Comparison of ENCODE assay signal across 26 cellular contexts in the genomic region with DNA sequence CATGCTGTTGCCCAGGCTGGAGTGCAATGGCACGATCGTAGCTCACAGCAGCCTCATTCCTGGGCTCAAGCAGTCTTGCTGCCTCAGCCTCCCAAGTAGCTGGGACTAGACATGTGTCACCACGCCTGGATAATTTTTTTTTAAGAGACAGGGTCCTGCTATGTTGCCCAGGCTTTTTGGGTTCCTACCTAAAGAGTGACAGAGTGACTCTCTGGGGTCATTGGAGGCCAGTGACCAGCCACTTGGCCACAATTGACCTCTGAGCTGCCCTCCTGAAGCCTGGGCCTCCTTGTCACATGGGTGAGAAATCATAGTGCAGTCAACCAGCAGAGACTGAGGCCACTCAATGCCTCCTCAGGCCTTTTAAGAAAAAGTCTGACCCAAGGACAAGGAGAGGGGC. TPM values are rescaled to one million over a fixed set of nuclear protein-coding genes. Genes with fewer than 3 reads are reported as not detected.
"Had no signal": no experiment of that assay in that cellular context is flagged by ENCODE, and none has a peak within 500 bp of the region (broad histone marks: within the 10 kb centered on the region; RNA-seq: fewer than 3 reads in every experiment).

No MANE protein-coding gene starts in this region.

- FAIRE-seq: astrocyte, TTC549 had no signal

- H3K9ac ChIP-seq: KMS-11 had no signal

- H3K27ac ChIP-seq: cardiac muscle cell, KMS-11, PC-9 had no signal

- H2AFZ ChIP-seq: PC-9 had no signal

- H3K27me3 Mint-ChIP-seq: activated T-helper 17 cell treated with anti-CD3 and anti-CD28 coated beads, Interleukin-2, amount 50 U/mL, for 72 hours; brain had no signal

- H3K4me3 ChIP-seq: cardiac muscle cell, PC-9 had no signal

- H3K36me3 Mint-ChIP-seq: brain had no signal

- ATAC-seq: activated T-helper 17 cell treated with anti-CD3 and anti-CD28 coated beads, Interleukin-2, amount 50 U/mL, for 72 hours had no signal

- H3K27ac Mint-ChIP-seq: activated CD4-positive, alpha-beta memory T cell treated with anti-CD3 and anti-CD28 coated beads, Interleukin-2, amount 10 ng/mL, durations not matched to agents 7 days and 5 days; activated naive CD4-positive, alpha-beta T cell treated with anti-CD3 and anti-CD28 coated beads for 36 hours; activated naive CD8-positive, alpha-beta T cell; activated T-helper 17 cell treated with anti-CD3 and anti-CD28 coated beads, Interleukin-2, amount 50 U/mL, for 72 hours had no signal

- H3K36me3 ChIP-seq: cardiac muscle cell had no signal

- H3K9me3 Mint-ChIP-seq: activated CD4-positive, alpha-beta memory T cell treated with anti-CD3 and anti-CD28 coated beads, Interleukin-2, amount 10 ng/mL, durations not matched to agents 7 days and 5 days; activated naive CD4-positive, alpha-beta T cell treated with anti-CD3 and anti-CD28 coated beads for 36 hours; activated T-helper 17 cell treated with anti-CD3 and anti-CD28 coated beads, Interleukin-2, amount 50 U/mL, for 72 hours; brain had no signal

- DNase-seq: activated CD4-positive, alpha-beta memory T cell treated with anti-CD3 and anti-CD28 coated beads, Interleukin-2, amount 10 ng/mL, durations not matched to agents 7 days and 5 days; activated CD4-positive, alpha-beta T cell treated with anti-CD3 and anti-CD28 coated beads, Interleukin-2, amount 50 U/mL, for 1 hour; activated CD4-positive, CD25-positive, alpha-beta regulatory T cell; activated gamma-delta T cell; activated naive CD4-positive, alpha-beta T cell treated with anti-CD3 and anti-CD28 coated beads for 36 hours; activated T-cell treated with anti-CD3 and anti-CD28 coated beads for 4 hours; activated T-cell treated with anti-CD3 and anti-CD28 coated beads, Interleukin-2, amount 50 U/mL, for 48 hours; MM.1S; NCI-H1436; NCI-H187; NCI-H2081 treated with DMSO at 0.1 percent for 48 hours; NCI-H524 treated with DMSO at 0.1 percent for 48 hours; NCI-H748 treated with DMSO at 0.1 percent for 48 hours; PC-9; SIG-M5; T-helper 2 cell; T1000 had no signal

- H3K27me3 ChIP-seq: cardiac muscle cell had no signal

- H3K4me3 Mint-ChIP-seq: activated CD4-positive, alpha-beta memory T cell treated with anti-CD3 and anti-CD28 coated beads, Interleukin-2, amount 10 ng/mL, durations not matched to agents 7 days and 5 days; activated naive CD4-positive, alpha-beta T cell treated with anti-CD3 and anti-CD28 coated beads for 36 hours; activated naive CD8-positive, alpha-beta T cell; activated T-helper 17 cell treated with anti-CD3 and anti-CD28 coated beads, Interleukin-2, amount 50 U/mL, for 72 hours had no signal

- H3K4me2 ChIP-seq: KMS-11, PC-9 had no signal

- H3K4me1 Mint-ChIP-seq: activated T-helper 17 cell treated with anti-CD3 and anti-CD28 coated beads, Interleukin-2, amount 50 U/mL, for 72 hours had no signal

RNA-seq across cellular contexts. Expression of gene DIO1, which starts 5.7 kb away (rescaled TPM):
- total RNA-seq: activated CD4-positive, alpha-beta memory T cell treated with anti-CD3 and anti-CD28 coated beads, Interleukin-2, amount 10 ng/mL, durations not matched to agents 7 days and 5 days; activated CD8-positive, alpha-beta memory T cell treated with anti-CD3 and anti-CD28 coated beads for 36 hours; activated naive CD4-positive, alpha-beta T cell treated with anti-CD3 and anti-CD28 coated beads for 36 hours; activated T-helper 17 cell treated with anti-CD3 and anti-CD28 coated beads, Interleukin-2, amount 50 U/mL, for 72 hours; astrocyte; cardiac muscle cell; PC-9; RPMI7951 had no signal
- polyA plus RNA-seq: cardiac muscle cell had no signal
